In genomic region chr7:106110885-106111670, GRCh38 we compare ENCODE assay signal across 8 cellular contexts. TPM values are rescaled to one million over a fixed set of nuclear protein-coding genes. Genes with fewer than 3 reads are reported as not detected.
DNase-seq lines count a peak whose midpoint lies in the region; ATAC-seq and TF ChIP-seq lines count a peak whose summit lies in the region.

No MANE protein-coding gene starts in this region.

- peaks cover 6% of the 10 kb centered on the region for H3K36me3 Mint-ChIP-seq in Caco-2 (ENCODE audit: insufficient read depth, unreplicated experiment)

- peak overlapping the region; percentile 90 for H3K4me3 Mint-ChIP-seq in Caco-2 (ENCODE audit: unreplicated experiment)

- H3K9ac ChIP-seq in Karpas-422 (ENCODE audit: low read length) (peak overlapping the region; percentile 99), stomach smooth muscle (ENCODE audit: low read length in 2 of 2) (peak overlapping the region; percentile 58 to 86)

- H4K20me1 ChIP-seq in Karpas-422 (ENCODE audit: insufficient read depth, low read depth, low read length), result peaks cover 6% of the 10 kb centered on the region; the same call in 1 of the 2 replicates

- POLR2A ChIA-PET in Caco-2 (lab: Charles Lee), result interaction anchor here (1.7 kb wide), 1 partner anchor 39 kb away, joined by 9 read pairs; no protein-coding TSS in a partner anchor

- H2AFZ ChIP-seq in Karpas-422 (ENCODE audit: low read length), result no peak overlapping the region

- CTCF ChIA-PET in Caco-2 (lab: Charles Lee), result interaction anchor here (1.7 to 1.8 kb wide), 2 partner anchors 39 to 43 kb away, joined by 4 to 7 read pairs; no protein-coding TSS in a partner anchor

- intact Hi-C loops in Caco-2 (cut with micrococcal nuclease; ENCODE audit: unreplicated experiment), result loop anchor here (5.0 kb wide), 1 partner anchor 176 kb away; no protein-coding TSS in a partner anchor

- H3K27ac Mint-ChIP-seq in Caco-2 (ENCODE audit: unreplicated experiment), result peak overlapping the region; percentile 88

- ATAC-seq in GM18867 (IDR thresholded peaks at IDR 0.05; ENCODE audit: unreplicated experiment), result no peak

- H3K79me2 ChIP-seq in Karpas-422 (ENCODE audit: low read length), result peaks cover 67% of the 10 kb centered on the region

- no peaks in the 10 kb centered on the region for H3K27me3 Mint-ChIP-seq in Caco-2 (ENCODE audit: insufficient read depth, unreplicated experiment)

- DNase-seq in Caco-2, result no peak
- peak; percentile 79 for DNase-seq in Karpas-422
- DNase-seq in iris pigment epithelial cell (ENCODE audit: low read depth), result peak; percentile 35
- no peak for DNase-seq in NCI-H1436 treated with DMSO at 0.1 percent for 48 hours (lab: John Stamatoyannopoulos, UW)
- no peak for DNase-seq in activated CD4-positive, alpha-beta T cell treated with anti-CD3 and anti-CD28 coated beads for 4 hours

- peak overlapping the region; percentile 98 for H3K27ac ChIP-seq in Karpas-422 (ENCODE audit: low read length)
- H3K27ac ChIP-seq in adipose tissue (ENCODE audit: low read depth, low read length), result peak overlapping the region; percentile 53
- H3K27ac ChIP-seq in stomach smooth muscle (ENCODE audit: low read length), result peak overlapping the region; percentile 90

- no peaks in the 10 kb centered on the region for H3K9me2 ChIP-seq in Karpas-422 (replicated peaks; ENCODE audit: insufficient read depth, low read length)

- no peak for TF ChIP-seq CTCF in Caco-2 (IDR thresholded peaks at IDR 0.05; ENCODE audit: insufficient read depth in 1 of 2, low read depth in 1 of 2, low read length in 1 of 2, severe bottlenecking in 1 of 2, unreplicated experiment in 1 of 2)

- 6 to 9% (median 7%) methylated on average over 21 of the region's 21 CpGs for WGBS in adipose tissue, 3 donors

- H3K36me3 ChIP-seq in Caco-2 (ENCODE audit: control insufficient read depth, insufficient read depth, low read length) (no peaks in the 10 kb centered on the region), Karpas-422 (ENCODE audit: insufficient read depth, low read length) (peaks cover 35% of the 10 kb centered on the region), stomach smooth muscle (ENCODE audit: control insufficient read depth in 2 of 2, insufficient read depth in 2 of 2, low read length in 2 of 2) (no peaks in the 10 kb centered on the region)

- H3K27me3 ChIP-seq in Caco-2 (replicated peaks; ENCODE audit: control insufficient read depth, insufficient read depth, low read length) (no peaks in the 10 kb centered on the region), Karpas-422 (ENCODE audit: low read length) (no peaks in the 10 kb centered on the region), stomach smooth muscle (ENCODE audit: control insufficient read depth in 1 of 2, insufficient read depth in 2 of 2, low read length in 2 of 2) (no peaks in the 10 kb centered on the region)

- TSS peak; percentile 66 for BruUV-seq in Caco-2 (replicated peaks; lab: Mats Ljungman, UMichigan)

- H3K4me2 ChIP-seq in Karpas-422 (ENCODE audit: low read depth, low read length, poor library complexity, severe bottlenecking), result peak overlapping the region; percentile 95

- H3K4me1 ChIP-seq in Caco-2 (peaks cover 25% of the 10 kb centered on the region), Karpas-422 (ENCODE audit: low read length) (peaks cover 73% of the 10 kb centered on the region), stomach smooth muscle (ENCODE audit: control insufficient read depth, insufficient read depth, low read length) (peaks cover 13% of the 10 kb centered on the region)

- no peaks in the 10 kb centered on the region for H3K9me3 ChIP-seq in Caco-2
- H3K9me3 ChIP-seq in Karpas-422 (ENCODE audit: low read length), result no peaks in the 10 kb centered on the region
- no peaks in the 10 kb centered on the region for H3K9me3 ChIP-seq in stomach smooth muscle (ENCODE audit: control insufficient read depth in 2 of 2, low read length in 2 of 2)

- peak overlapping the region; percentile 59 for H3K4me3 ChIP-seq in Caco-2 (ENCODE audit: low read depth, low read length)
- H3K4me3 ChIP-seq in Karpas-422 (ENCODE audit: low read length), result peak overlapping the region; percentile 84
- peak overlapping the region; percentile 89 to 90 for H3K4me3 ChIP-seq in stomach smooth muscle (ENCODE audit: low read length in 2 of 2)

- H3K9me3 Mint-ChIP-seq in Caco-2 (ENCODE audit: unreplicated experiment), result no peaks in the 10 kb centered on the region

- H3K4me1 Mint-ChIP-seq in Caco-2 (ENCODE audit: low read depth, unreplicated experiment), result peaks cover 18% of the 10 kb centered on the region

RNA-seq across cellular contexts. Expression of gene SYPL1, which starts 1.0 kb away (rescaled TPM):
- 78.7 and 81.0 TPM in 2 replicates for total RNA-seq in Caco-2 (2022)
- total RNA-seq in Karpas-422 (2014; rRNA removed; shearing (Covaris generic); ENCODE audit: low replicate concordance), result 88.9 and 251 TPM in 2 replicates
- 10 to 100 TPM; 40.4 to 53.5 (median 42.3) TPM for polyA plus RNA-seq in adipose tissue

Comparison
In these comparisons a context has a peak if more than half of its experiments do, and no peak if none do; other contexts are left out.
1. DNase-seq: peak in Karpas-422 (single experiment) and iris pigment epithelial cell (single experiment); none in Caco-2 (0 of 2), NCI-H1436 treated with DMSO at 0.1 percent for 48 hours (single experiment) and activated CD4-positive, alpha-beta T cell treated with anti-CD3 and anti-CD28 coated beads for 4 hours (0 of 2).
2. Peak in every context shown above with its lines, with median percentiles within 50 percentile points of each other: H3K4me3 ChIP-seq and H3K27ac ChIP-seq.